ENCODE assay signal across 12 cellular contexts in the genomic region with DNA sequence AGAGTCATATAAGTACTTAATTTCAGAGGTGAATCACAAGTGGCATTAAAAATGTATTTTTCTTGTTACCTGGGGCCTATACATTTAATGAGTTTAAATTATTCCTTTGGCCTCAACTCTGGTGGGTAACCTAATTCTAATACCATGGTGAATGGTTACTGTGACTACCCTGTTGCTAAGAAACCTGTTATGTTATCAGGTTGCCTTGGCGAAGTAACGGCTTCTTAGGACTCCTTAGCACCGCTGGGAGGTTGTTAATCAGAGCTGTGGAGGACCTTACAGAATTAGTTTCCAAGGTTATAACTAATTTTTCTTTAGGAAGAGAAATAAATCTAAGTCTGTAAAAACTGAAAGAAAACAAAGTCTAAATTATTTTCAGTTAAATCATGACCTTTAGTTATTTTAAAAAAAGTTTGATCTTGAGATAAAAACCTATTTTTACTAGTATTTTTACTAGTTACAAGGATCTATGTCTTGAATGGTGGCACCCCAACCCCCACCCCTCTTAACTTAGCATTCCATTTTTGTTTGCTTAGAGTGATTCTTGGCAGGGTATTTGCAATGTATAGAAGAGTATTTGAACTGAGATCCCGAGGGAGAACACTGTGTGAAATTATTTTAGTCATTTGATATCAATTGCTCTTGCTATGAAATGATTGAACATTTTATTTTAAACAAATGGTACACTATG.
DNase-seq lines count a peak whose midpoint lies in the region; ATAC-seq and TF ChIP-seq lines count a peak whose summit lies in the region.
"Had no signal": no experiment of that assay in that cellular context is flagged by ENCODE, and none has a peak within 500 bp of the region (broad histone marks: within the 10 kb centered on the region; RNA-seq: fewer than 3 reads in every experiment).

No MANE protein-coding gene starts in this region.

- H3K36me3 Mint-ChIP-seq in activated naive CD4-positive, alpha-beta T cell treated with anti-CD3 and anti-CD28 coated beads, Interleukin-2, amount 10 ng/mL, durations not matched to agents 7 days and 5 days, result no peaks in the 10 kb centered on the region

- no peak overlapping the region for H3K9ac ChIP-seq in MM.1S (ENCODE audit: low read length)
- H3K9ac ChIP-seq: KMS-11 had no signal

- no peak overlapping the region for H3K4me3 Mint-ChIP-seq in activated naive CD4-positive, alpha-beta T cell treated with anti-CD3 and anti-CD28 coated beads, Interleukin-2, amount 10 ng/mL, durations not matched to agents 7 days and 5 days
- H3K4me3 Mint-ChIP-seq: dendritic cell treated with granulocyte-macrophage colony-stimulating factor and Interleukin-4, amounts not matched to agents 40 ng/mL and 50 ng/mL, for 4 days had no signal

- H3K9me2 ChIP-seq in MM.1S (replicated peaks; ENCODE audit: insufficient read depth, low read length), result no peaks in the 10 kb centered on the region

- no peak overlapping the region for H3K4me3 ChIP-seq in lower lobe of right lung
- H3K4me3 ChIP-seq in transverse colon, result no peak overlapping the region
- H3K4me3 ChIP-seq in MM.1S (ENCODE audit: low read length), result no peak overlapping the region

- CTCF ChIA-PET in activated naive CD4-positive, alpha-beta T cell treated with anti-CD3 and anti-CD28 coated beads, Interleukin-2, amount 10 ng/mL, durations not matched to agents 7 days and 5 days (lab: Charles Lee), result no interaction called here

- H3K27me3 Mint-ChIP-seq in activated naive CD4-positive, alpha-beta T cell treated with anti-CD3 and anti-CD28 coated beads, Interleukin-2, amount 10 ng/mL, durations not matched to agents 7 days and 5 days, result no peaks in the 10 kb centered on the region
- H3K27me3 Mint-ChIP-seq: dendritic cell treated with granulocyte-macrophage colony-stimulating factor and Interleukin-4, amounts not matched to agents 40 ng/mL and 50 ng/mL, for 4 days had no signal

- H2AFZ ChIP-seq in MM.1S (ENCODE audit: low read length), result no peak overlapping the region

- no peaks in the 10 kb centered on the region for H3F3A ChIP-seq in MM.1S (ENCODE audit: insufficient read depth, low read length)

- no peak overlapping the region for H3K27ac ChIP-seq in lower lobe of right lung
- no peak overlapping the region for H3K27ac ChIP-seq in transverse colon
- H3K27ac ChIP-seq in MM.1S (ENCODE audit: low read length), result no peak overlapping the region
- H3K27ac ChIP-seq: KMS-11 had no signal

- intact Hi-C loops in lower lobe of right lung (cut with DNase I) (no loop called here), transverse colon (cut with DNase I; ENCODE audit: low total_unique reads) (no loop called here)

- no peak for TF ChIP-seq POLR2A in transverse colon (IDR thresholded peaks at IDR 0.05)

- DNase-seq in DMS153 (lab: John Stamatoyannopoulos, UW) (peak; percentile 62), NCI-H1105 treated with DMSO at 0.1 percent for 48 hours (lab: John Stamatoyannopoulos, UW) (peak; percentile 85), astrocyte of the hippocampus (ENCODE audit: low read depth, low spot score) (peak; percentile 62), lower lobe of right lung (no peak), transverse colon (no peak), foreskin melanocyte (no peak), MM.1S (no peak)
- DNase-seq in activated naive CD4-positive, alpha-beta T cell treated with anti-CD3 and anti-CD28 coated beads, Interleukin-2, amount 10 ng/mL, durations not matched to agents 7 days and 5 days, result no peak
- DNase-seq: activated CD4-positive, alpha-beta T cell treated with anti-CD3 and anti-CD28 coated beads, Interleukin-2, amount 50 U/mL, for 1 hour; left cardiac atrium had no signal

- in situ Hi-C loops in transverse colon (cut with MboI; ENCODE audit: low pct_ligation_motif_present in 1 of 4, low pct_unique_long_range_greater_than_20kb in 1 of 4, low sequenced_read_pairs in 3 of 4), result no loop called here

- H3K4me1 ChIP-seq in lower lobe of right lung, result peaks cover 3% of the 10 kb centered on the region
- H3K4me1 ChIP-seq in transverse colon, result peaks cover 0 to 15% (median 8%) of the 10 kb centered on the region in 4 donors
- peaks cover 13% of the 10 kb centered on the region for H3K4me1 ChIP-seq in MM.1S (ENCODE audit: low read length)

- no peaks in the 10 kb centered on the region for H3K4me1 Mint-ChIP-seq in activated naive CD4-positive, alpha-beta T cell treated with anti-CD3 and anti-CD28 coated beads, Interleukin-2, amount 10 ng/mL, durations not matched to agents 7 days and 5 days

- peak; percentile 35 to 85 for ATAC-seq in lower lobe of right lung

- H3K9me3 ChIP-seq in lower lobe of right lung, result no peaks in the 10 kb centered on the region
- no peaks in the 10 kb centered on the region for H3K9me3 ChIP-seq in transverse colon
- no peaks in the 10 kb centered on the region for H3K9me3 ChIP-seq in MM.1S (replicated peaks; ENCODE audit: insufficient read depth, low read length)

- TF ChIP-seq EP300 in transverse colon (IDR thresholded peaks at IDR 0.05; ENCODE audit: low read depth), result no peak

- H3K9me3 Mint-ChIP-seq in activated naive CD4-positive, alpha-beta T cell treated with anti-CD3 and anti-CD28 coated beads, Interleukin-2, amount 10 ng/mL, durations not matched to agents 7 days and 5 days, result no peaks in the 10 kb centered on the region
- H3K9me3 Mint-ChIP-seq: dendritic cell treated with granulocyte-macrophage colony-stimulating factor and Interleukin-4, amounts not matched to agents 40 ng/mL and 50 ng/mL, for 4 days had no signal

- no peaks in the 10 kb centered on the region for H4K20me1 ChIP-seq in MM.1S (ENCODE audit: insufficient read depth, low read length)

- H3K79me2 ChIP-seq in MM.1S (ENCODE audit: low read length), result peaks cover 89% of the 10 kb centered on the region

- no peak overlapping the region for H3K4me2 ChIP-seq in MM.1S (ENCODE audit: low read depth, low read length)
- H3K4me2 ChIP-seq: KMS-11 had no signal

- H3K36me3 ChIP-seq in lower lobe of right lung (no peaks in the 10 kb centered on the region), transverse colon (no peaks in the 10 kb centered on the region), MM.1S (replicated peaks; ENCODE audit: insufficient read depth, low read length) (peaks cover 3% of the 10 kb centered on the region; the same call in 1 of the 2 replicates)

- no peak overlapping the region for H3K27ac Mint-ChIP-seq in activated naive CD4-positive, alpha-beta T cell treated with anti-CD3 and anti-CD28 coated beads, Interleukin-2, amount 10 ng/mL, durations not matched to agents 7 days and 5 days
- H3K27ac Mint-ChIP-seq: dendritic cell treated with granulocyte-macrophage colony-stimulating factor and Interleukin-4, amounts not matched to agents 40 ng/mL and 50 ng/mL, for 4 days had no signal

- 58 to 62% methylated on average over 3 to 4 of the region's 4 CpGs for WGBS in transverse colon (ENCODE audit: low coverage in 1 of 2), 2 donors

- H3K27me3 ChIP-seq in lower lobe of right lung (ENCODE audit: low read depth) (no peaks in the 10 kb centered on the region), transverse colon (no peaks in the 10 kb centered on the region), MM.1S (replicated peaks; ENCODE audit: insufficient read depth, low read length) (no peaks in the 10 kb centered on the region)

- no peak for TF ChIP-seq CTCF in lower lobe of right lung (IDR thresholded peaks at IDR 0.05)
- no peak for TF ChIP-seq CTCF in transverse colon (IDR thresholded peaks at IDR 0.05)
- no peak for TF ChIP-seq CTCF in MM.1S (IDR thresholded peaks at IDR 0.05; ENCODE audit: low read length)

Comparison
In these comparisons a context has a peak if more than half of its experiments do, and no peak if none do; other contexts are left out.
1. DNase-seq: peak in DMS153 (single experiment), NCI-H1105 treated with DMSO at 0.1 percent for 48 hours (single experiment) and astrocyte of the hippocampus (single experiment); none in lower lobe of right lung (single experiment), transverse colon (single experiment), activated naive CD4-positive, alpha-beta T cell treated with anti-CD3 and anti-CD28 coated beads, Interleukin-2, amount 10 ng/mL, durations not matched to agents 7 days and 5 days (single experiment), foreskin melanocyte (single experiment) and MM.1S (single experiment).